ENCODE assay signal across 8 cellular contexts in the genomic region with DNA sequence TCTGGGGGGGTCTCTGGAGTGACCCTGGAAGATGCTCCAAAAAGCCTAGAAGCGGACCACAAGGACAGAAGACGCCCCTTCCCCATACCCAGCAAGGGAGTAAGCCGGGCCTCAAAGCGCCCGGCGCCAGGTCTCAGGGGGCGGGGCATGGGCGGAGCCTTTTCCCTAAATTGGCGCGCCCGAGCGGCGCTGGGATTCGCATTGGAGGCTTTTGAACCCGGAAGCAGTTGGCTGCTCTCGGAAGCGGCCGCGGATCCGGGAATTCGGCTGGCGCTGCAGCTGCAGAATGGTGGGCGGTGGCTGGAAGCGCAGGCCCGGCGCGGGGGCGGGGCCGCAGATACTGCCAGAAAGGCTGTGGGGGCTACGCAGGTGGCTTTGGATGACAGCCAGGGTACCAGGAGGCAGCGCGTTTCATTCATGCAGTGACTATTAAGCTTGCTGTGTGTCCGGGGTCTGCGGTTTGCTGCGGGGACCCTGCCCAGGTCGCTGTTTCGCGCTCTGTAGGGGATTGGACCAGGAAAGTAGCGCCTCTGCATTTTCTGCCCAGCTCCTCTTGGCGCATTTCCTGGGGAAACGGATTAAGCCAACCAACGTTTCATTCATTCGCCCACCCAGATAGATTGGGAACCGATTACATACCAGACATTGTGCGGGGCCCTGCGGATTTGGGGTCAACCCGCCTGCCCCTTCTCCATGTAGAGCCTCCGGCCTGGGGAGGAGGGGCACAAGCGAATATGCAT.
A peak's percentile ranks its signal among the peaks of the same experiment; 100 is the strongest.
DNase-seq lines count a peak whose midpoint lies in the region; ATAC-seq and TF ChIP-seq lines count a peak whose summit lies in the region.

No MANE protein-coding gene starts in this region.

- peaks cover 3% of the 10 kb centered on the region for H3K36me3 Mint-ChIP-seq in mesothelial cell of epicardium

- peak overlapping the region; percentile 67 for H3K4me3 ChIP-seq in epithelial cell of proximal tubule (ENCODE audit: low read depth, low read length)

- peak; percentile 84 for DNase-seq in NCI-H510A treated with DMSO at 0.1 percent for 48 hours (lab: John Stamatoyannopoulos, UW)
- peak; percentile 26 for DNase-seq in activated T-cell treated with anti-CD3 and anti-CD28 coated beads for 1 hour (ENCODE audit: low read depth)
- peak; percentile 3 for DNase-seq in epithelial cell of proximal tubule (ENCODE audit: low read depth)
- DNase-seq in mesothelial cell of epicardium (ENCODE audit: low spot score in 2 of 2, unreplicated experiment in 2 of 2), result peak; percentile 79 to 89
- DNase-seq in stimulated activated CD4-positive, alpha-beta T cell treated with anti-CD3 and anti-CD28 coated beads, TNF-alpha, amount 100 ng/mL, for 4 hours (ENCODE audit: low read depth in 3 of 3), result peak; percentile 12 to 45 (median 25)
- no peak for DNase-seq in Kasumi-1 (lab: John Stamatoyannopoulos, UW)

- peak overlapping the region; percentile 85 for H3K27ac Mint-ChIP-seq in mesothelial cell of epicardium

- peak overlapping the region; percentile 80 for H3K4me3 Mint-ChIP-seq in mesothelial cell of epicardium

- H3K27me3 Mint-ChIP-seq in mesothelial cell of epicardium (ENCODE audit: low read depth), result no peaks in the 10 kb centered on the region

- TF ChIP-seq CTCF in epithelial cell of proximal tubule (conservative IDR thresholded peaks at IDR 0.05; ENCODE audit: low read depth, low read length) (no peak), mesothelial cell of epicardium (IDR thresholded peaks at IDR 0.05; ENCODE audit: unreplicated experiment) (no peak)

- H3K9me3 Mint-ChIP-seq in mesothelial cell of epicardium, result peaks cover 8% of the 10 kb centered on the region

- peak; percentile 37 for ATAC-seq in GM21447 (IDR thresholded peaks at IDR 0.05; ENCODE audit: unreplicated experiment)
- no peak for ATAC-seq in GM21360 (IDR thresholded peaks at IDR 0.05; ENCODE audit: unreplicated experiment)

- peaks cover 21% of the 10 kb centered on the region for H3K4me1 Mint-ChIP-seq in mesothelial cell of epicardium

Comparison
In these comparisons a context has a peak if more than half of its experiments do, and no peak if none do; other contexts are left out.
1. DNase-seq: peak in NCI-H510A treated with DMSO at 0.1 percent for 48 hours (single experiment), activated T-cell treated with anti-CD3 and anti-CD28 coated beads for 1 hour (single experiment), epithelial cell of proximal tubule (single experiment), mesothelial cell of epicardium (2 of 2) and stimulated activated CD4-positive, alpha-beta T cell treated with anti-CD3 and anti-CD28 coated beads, TNF-alpha, amount 100 ng/mL, for 4 hours (3 of 3); none in Kasumi-1 (0 of 2).